In genomic region chr7:43028106-43028505, GRCh38 we compare ENCODE assay signal across 27 cellular contexts.
DNase-seq lines count a peak whose midpoint lies in the region; ATAC-seq, FAIRE-seq and TF ChIP-seq lines count a peak whose summit lies in the region.
"Had no signal": no experiment of that assay in that cellular context is flagged by ENCODE, and none has a peak within 500 bp of the region (broad histone marks: within the 10 kb centered on the region; RNA-seq: fewer than 3 reads in every experiment).

No MANE protein-coding gene starts in this region.

- POLR2A ChIA-PET in GM12878 (lab: Charles Lee) = no interaction called here
- POLR2A ChIA-PET in naive thymus-derived CD8-positive, alpha-beta T cell (lab: Charles Lee) = no interaction called here

- H2BK120ac ChIP-seq in mesendoderm (ENCODE audit: low read depth, low read length) (no peak overlapping the region), neuronal stem cell (ENCODE audit: low read depth, low read length) (no peak overlapping the region)

- H4K8ac ChIP-seq in mesendoderm (ENCODE audit: low read depth, low read length) (no peak overlapping the region), neuronal stem cell (ENCODE audit: low read depth, low read length) (no peak overlapping the region)

- TF ChIP-seq POLR2A in GM12878 (IDR thresholded peaks at IDR 0.05; ENCODE audit: low read depth, low read length) = no peak

- no peaks in the 10 kb centered on the region for H3K36me3 ChIP-seq in WERI-Rb-1
- H3K36me3 ChIP-seq in GM12878 (ENCODE audit: control insufficient read depth in 2 of 2, insufficient read depth in 2 of 2, low read length in 1 of 2) = no peaks in the 10 kb centered on the region
- H3K36me3 ChIP-seq in mesendoderm (ENCODE audit: control insufficient read depth, insufficient read depth, low read length) = no peaks in the 10 kb centered on the region
- no peaks in the 10 kb centered on the region for H3K36me3 ChIP-seq in neuronal stem cell (replicated peaks in 1 of 2; ENCODE audit: control insufficient read depth in 2 of 2, insufficient read depth in 2 of 2, low read length in 2 of 2)
- H3K36me3 ChIP-seq: BE2C, BLaER1 had no signal

- SMC1A ChIA-PET in GM12878 (lab: Charles Lee; ENCODE audit: uncharacterized antibody, unreplicated experiment) = interaction anchor here (0.7 kb wide), 1 partner anchor 17 kb away, joined by 3 read pairs; no protein-coding TSS in a partner anchor

- TF ChIP-seq EP300 in GM12878 (IDR thresholded peaks at IDR 0.05; ENCODE audit: borderline replicate concordance in 1 of 2, control insufficient read depth in 1 of 2, low read depth in 2 of 2, low read length in 2 of 2) = no peak

- no peak overlapping the region for H2AK5ac ChIP-seq in mesendoderm (ENCODE audit: low read length)
- no peak overlapping the region for H2AK5ac ChIP-seq in neuronal stem cell (ENCODE audit: low read depth, low read length)

- H3K36me3 Mint-ChIP-seq in naive thymus-derived CD8-positive, alpha-beta T cell = peaks cover 0 to 3% (median 0%) of the 10 kb centered on the region in 3 donors
- H3K36me3 Mint-ChIP-seq: CD14-positive monocyte; CD4-positive, alpha-beta memory T cell; CD4-positive, CD25-positive, alpha-beta regulatory T cell; CD8-positive, alpha-beta memory T cell had no signal

- H3K4me1 Mint-ChIP-seq in naive thymus-derived CD8-positive, alpha-beta T cell = no peaks in the 10 kb centered on the region
- H3K4me1 Mint-ChIP-seq: CD14-positive monocyte; CD4-positive, alpha-beta memory T cell; CD4-positive, CD25-positive, alpha-beta regulatory T cell; CD8-positive, alpha-beta memory T cell had no signal

- no peak overlapping the region for H3K4me2 ChIP-seq in GM12878 (ENCODE audit: control insufficient read depth, insufficient read depth)
- H3K4me2 ChIP-seq in mesendoderm (ENCODE audit: low read length) = no peak overlapping the region
- no peak overlapping the region for H3K4me2 ChIP-seq in neuronal stem cell (ENCODE audit: insufficient read depth, low read length, poor library complexity, severe bottlenecking)
- H3K4me2 ChIP-seq: BLaER1 had no signal

- in situ Hi-C loops in GM12878 (cut with MboI) = no loop called here

- H2BK12ac ChIP-seq in neuronal stem cell (ENCODE audit: low read length) = no peak overlapping the region

- CTCF ChIA-PET in GM12878 (lab: Yijun Ruan, JAX) = interaction anchor here (1.0 to 1.1 kb wide), 2 partner anchors 10 to 46 kb away, joined by 3 to 4 read pairs; no protein-coding TSS in a partner anchor

- no peaks in the 10 kb centered on the region for H4K20me1 ChIP-seq in GM12878 (ENCODE audit: control insufficient read depth, insufficient read depth)
- H4K20me1 ChIP-seq: BLaER1 had no signal

- peak overlapping the region; percentile 3 for H3K56ac ChIP-seq in mesendoderm (ENCODE audit: low read length)

- no peak overlapping the region; the same call in 1 of the 2 replicates for H3K4me3 ChIP-seq in WERI-Rb-1 (ENCODE audit: low read depth, low read length)
- H3K4me3 ChIP-seq in GM12878 = no peak overlapping the region
- H3K4me3 ChIP-seq in mesendoderm (ENCODE audit: low read length) = no peak overlapping the region
- H3K4me3 ChIP-seq in neuronal stem cell (ENCODE audit: low read length in 2 of 2) = no peak overlapping the region
- H3K4me3 ChIP-seq: BLaER1 had no signal

- H3K9ac ChIP-seq in GM12878 (ENCODE audit: control insufficient read depth, insufficient read depth, low read length) (no peak overlapping the region), mesendoderm (ENCODE audit: low read length) (no peak overlapping the region), neuronal stem cell (ENCODE audit: low read depth, low read length, poor library complexity) (no peak overlapping the region)
- H3K9ac ChIP-seq: BLaER1 had no signal

- H3K79me2 ChIP-seq in GM12878 (ENCODE audit: control insufficient read depth, insufficient read depth, low read length) (no peaks in the 10 kb centered on the region), mesendoderm (ENCODE audit: control insufficient read depth, insufficient read depth, low read length) (no peaks in the 10 kb centered on the region)

- H3K27ac Mint-ChIP-seq in naive thymus-derived CD8-positive, alpha-beta T cell = no peak overlapping the region
- H3K27ac Mint-ChIP-seq: CD14-positive monocyte; CD4-positive, alpha-beta memory T cell; CD4-positive, CD25-positive, alpha-beta regulatory T cell; CD8-positive, alpha-beta memory T cell had no signal

- H3K27me3 ChIP-seq in WERI-Rb-1 (ENCODE audit: insufficient read depth, low read depth, severe bottlenecking) = no peaks in the 10 kb centered on the region
- no peaks in the 10 kb centered on the region for H3K27me3 ChIP-seq in GM12878 (replicated peaks in 1 of 2; ENCODE audit: control insufficient read depth in 2 of 2, insufficient read depth in 2 of 2, low read length in 1 of 2)
- H3K27me3 ChIP-seq in mesendoderm (ENCODE audit: insufficient read depth, low read length, poor library complexity) = no peaks in the 10 kb centered on the region
- no peaks in the 10 kb centered on the region for H3K27me3 ChIP-seq in neuronal stem cell (ENCODE audit: control insufficient read depth in 3 of 3, insufficient read depth in 3 of 3, low read depth in 1 of 3, low read length in 3 of 3)
- H3K27me3 ChIP-seq: BE2C, BLaER1 had no signal

- RAD21 ChIA-PET in GM12878 (lab: Charles Lee; ENCODE audit: unreplicated experiment) = no interaction called here

- H3K9me3 ChIP-seq in WERI-Rb-1 (ENCODE audit: severe bottlenecking) (no peaks in the 10 kb centered on the region), GM12878 (replicated peaks; ENCODE audit: control insufficient read depth, insufficient read depth, low read length) (no peaks in the 10 kb centered on the region), neuronal stem cell (replicated peaks in 1 of 2; ENCODE audit: control insufficient read depth in 2 of 2, insufficient read depth in 1 of 2, low read depth in 1 of 2, low read length in 2 of 2) (no peaks in the 10 kb centered on the region)
- H3K9me3 ChIP-seq: BE2C, BLaER1 had no signal

- DNase-seq in WERI-Rb-1 (peak; percentile 21), GM12878 (ENCODE audit: low read depth, low spot score) (no peak), mesendoderm (peak; percentile 60), neuronal stem cell (ENCODE audit: low spot score) (no peak), GM20000 (ENCODE audit: low spot score) (no peak), 8988T (no peak)
- no peak for DNase-seq in naive thymus-derived CD8-positive, alpha-beta T cell
- DNase-seq: ACHN; BE2C; C1 segment of cervical spinal cord; CD4-positive, alpha-beta memory T cell; CD4-positive, CD25-positive, alpha-beta regulatory T cell; CD8-positive, alpha-beta memory T cell; COR-L47; DMS 273 treated with DMSO at 0.1 percent for 48 hours; DMS153; DMS53; DMS79; DND-41; EL; GDM1 had no signal

- H2AFZ ChIP-seq in GM12878 (ENCODE audit: control insufficient read depth, low read depth, low read length) (no peak overlapping the region), neuronal stem cell (ENCODE audit: low read length) (no peak overlapping the region)

- H3K4me3 Mint-ChIP-seq in naive thymus-derived CD8-positive, alpha-beta T cell = no peak overlapping the region
- H3K4me3 Mint-ChIP-seq: CD14-positive monocyte; CD4-positive, alpha-beta memory T cell; CD4-positive, CD25-positive, alpha-beta regulatory T cell; CD8-positive, alpha-beta memory T cell had no signal

- ATAC-seq in GM12878 (peak; percentile 49), GM21381 (IDR thresholded peaks at IDR 0.05; ENCODE audit: unreplicated experiment) (no peak)
- no peak for ATAC-seq in naive thymus-derived CD8-positive, alpha-beta T cell

- no peak for FAIRE-seq in GM12878 (lab: Jason Lieb, UNC)
- FAIRE-seq: A204.1, GM12891 had no signal

- peaks cover 7 to 35% (median 10%) of the 10 kb centered on the region in 5 donors for H3K27me3 Mint-ChIP-seq in naive thymus-derived CD8-positive, alpha-beta T cell

- intact Hi-C loops in GM12878 (cut with micrococcal nuclease; ENCODE audit: unreplicated experiment) = no loop called here

- H2BK5ac ChIP-seq in mesendoderm (ENCODE audit: low read length) = no peak overlapping the region
- H2BK5ac ChIP-seq in neuronal stem cell (ENCODE audit: low read length) = no peak overlapping the region

- H4K91ac ChIP-seq in neuronal stem cell (ENCODE audit: low read depth, low read length, poor library complexity) = no peak overlapping the region

- no peak overlapping the region for H4K5ac ChIP-seq in mesendoderm (ENCODE audit: low read length)

- H3K4me1 ChIP-seq in GM12878 (ENCODE audit: control insufficient read depth, insufficient read depth, low read length) (no peaks in the 10 kb centered on the region), mesendoderm (ENCODE audit: control insufficient read depth, low read depth, low read length) (peaks cover 3% of the 10 kb centered on the region), neuronal stem cell (ENCODE audit: control insufficient read depth in 2 of 2, insufficient read depth in 1 of 2, low read depth in 1 of 2, low read length in 2 of 2) (peaks cover 0 to 4% of the 10 kb centered on the region in 2 donors)
- H3K4me1 ChIP-seq: BE2C, BLaER1 had no signal

- H3K14ac ChIP-seq in neuronal stem cell (ENCODE audit: low read length) = no peak overlapping the region

- 69% methylated on average over 5 of the region's 5 CpGs for WGBS in GM12878 (ENCODE audit: insufficient coverage, insufficient replicate concordance, low lambda C conversion rate, missing lambda C conversion rate)
- no CpG with 5 or more reads among the region's 5 CpGs for WGBS in mesendoderm (ENCODE audit: extremely low coverage, insufficient coverage, low lambda C conversion rate)
- no CpG with 5 or more reads among the region's 5 CpGs for WGBS in neuronal stem cell (ENCODE audit: extremely low coverage in 2 of 2, insufficient read length in 2 of 2, insufficient replicate concordance in 1 of 2), 2 donors

- BruUV-seq in GM12878 (replicated peaks; lab: Mats Ljungman, UMichigan) = no TSS peak

- no peaks in the 10 kb centered on the region for H3K79me1 ChIP-seq in mesendoderm (ENCODE audit: low read length)
- no peaks in the 10 kb centered on the region for H3K79me1 ChIP-seq in neuronal stem cell (ENCODE audit: low read depth, low read length)

- no peak overlapping the region for H2BK15ac ChIP-seq in mesendoderm (replicated peaks; ENCODE audit: low read depth)
- H2BK15ac ChIP-seq in neuronal stem cell (ENCODE audit: low read length) = no peak overlapping the region

- no peak overlapping the region for H3K18ac ChIP-seq in mesendoderm (ENCODE audit: low read length)
- H3K18ac ChIP-seq in neuronal stem cell (ENCODE audit: low read length) = no peak overlapping the region

- no peak overlapping the region for H3K23ac ChIP-seq in mesendoderm (ENCODE audit: low read length)
- H3K23ac ChIP-seq in neuronal stem cell (ENCODE audit: low read depth, low read length, poor library complexity) = no peak overlapping the region

- no peaks in the 10 kb centered on the region for H3K9me3 Mint-ChIP-seq in naive thymus-derived CD8-positive, alpha-beta T cell
- H3K9me3 Mint-ChIP-seq: CD4-positive, alpha-beta memory T cell; CD8-positive, alpha-beta memory T cell had no signal

- TF ChIP-seq RAD21 in GM12878 (IDR thresholded peaks at IDR 0.05; ENCODE audit: insufficient read depth, low read depth, low read length) = no peak

- H3K4ac ChIP-seq in mesendoderm (ENCODE audit: low read depth, low read length) (no peak overlapping the region), neuronal stem cell (ENCODE audit: low read length) (no peak overlapping the region)

- H3K27ac ChIP-seq in WERI-Rb-1 (no peak overlapping the region), GM12878 (ENCODE audit: control insufficient read depth, insufficient read depth) (no peak overlapping the region), mesendoderm (ENCODE audit: low read depth, low read length) (no peak overlapping the region), neuronal stem cell (replicated peaks; ENCODE audit: low read length) (peak overlapping the region; percentile 18)
- H3K27ac ChIP-seq: 22Rv1, BLaER1 had no signal

- TF ChIP-seq CTCF in WERI-Rb-1 (IDR thresholded peaks at IDR 0.05; ENCODE audit: low read depth, low read length) = no peak
- TF ChIP-seq CTCF in GM12878 (IDR thresholded peaks at IDR 0.05 in 2 of 3, conservative IDR thresholded peaks at IDR 0.05 in 1 of 3; ENCODE audit: control insufficient read depth in 2 of 3, extremely low read depth in 1 of 3, insufficient read depth in 1 of 3, low read depth in 3 of 3, low read length in 3 of 3) = no peak
- no peak for TF ChIP-seq CTCF in GM20000 (IDR thresholded peaks at IDR 0.05; ENCODE audit: extremely low read depth, missing control alignments)

Comparison
In these comparisons a context has a peak if more than half of its experiments do, and no peak if none do; other contexts are left out.
1. DNase-seq: peak in WERI-Rb-1 (single experiment) and mesendoderm (single experiment); none in GM12878 (single experiment), neuronal stem cell (single experiment), GM20000 (single experiment), naive thymus-derived CD8-positive, alpha-beta T cell (0 of 10) and 8988T (single experiment).